In genomic region chr4:37586194-37586593, GRCh38 we compare ENCODE assay signal across 22 cellular contexts.
DNase-seq lines count a peak whose midpoint lies in the region; ATAC-seq, FAIRE-seq and TF ChIP-seq lines count a peak whose summit lies in the region.
"Had no signal": no experiment of that assay in that cellular context is flagged by ENCODE, and none has a peak within 500 bp of the region (broad histone marks: within the 10 kb centered on the region; RNA-seq: fewer than 3 reads in every experiment).

No MANE protein-coding gene starts in this region.

- WGBS in GM12878 (ENCODE audit: insufficient coverage, insufficient replicate concordance, low lambda C conversion rate, missing lambda C conversion rate): 24% methylated on average over 6 of the region's 6 CpGs

- no peak for TF ChIP-seq EP300 in GM12878 (IDR thresholded peaks at IDR 0.05; ENCODE audit: borderline replicate concordance in 1 of 2, control insufficient read depth in 1 of 2, low read depth in 2 of 2, low read length in 2 of 2)

- FAIRE-seq in GM12878 (lab: Jason Lieb, UNC): no peak
- FAIRE-seq: A204.1, G401.6, GM12892, GM18507 had no signal

- peaks cover 6% of the 10 kb centered on the region for H3K9me3 Mint-ChIP-seq in activated CD4-positive, alpha-beta T cell treated with anti-CD3 and anti-CD28 coated beads, Interleukin-2, amount 10 ng/mL, durations not matched to agents 24 days and 14 days
- H3K9me3 Mint-ChIP-seq in GM23338 (no peaks in the 10 kb centered on the region), T-cell (peaks cover 0 to 10% (median 7%) of the 10 kb centered on the region in 3 donors)

- H3K4me1 ChIP-seq in GM23338 (ENCODE audit: insufficient read depth) (no peaks in the 10 kb centered on the region), HEK293 (ENCODE audit: control insufficient read depth, insufficient read depth, low read length) (no peaks in the 10 kb centered on the region), GM12878 (ENCODE audit: control insufficient read depth, insufficient read depth, low read length) (no peaks in the 10 kb centered on the region)

- intact Hi-C loops in activated CD4-positive, alpha-beta T cell treated with anti-CD3 and anti-CD28 coated beads, Interleukin-2, amount 10 ng/mL, durations not matched to agents 24 days and 14 days (cut with micrococcal nuclease): no loop called here
- intact Hi-C loops in GM12878 (cut with micrococcal nuclease; ENCODE audit: unreplicated experiment): no loop called here

- H3K36me3 ChIP-seq in GM23338 (ENCODE audit: insufficient read depth) (no peaks in the 10 kb centered on the region), HEK293 (ENCODE audit: control insufficient read depth in 2 of 2, insufficient read depth in 1 of 2, low read length in 2 of 2) (no peaks in the 10 kb centered on the region), GM12878 (ENCODE audit: control insufficient read depth in 2 of 2, insufficient read depth in 2 of 2, low read length in 1 of 2) (no peaks in the 10 kb centered on the region)
- H3K36me3 ChIP-seq: BLaER1 treated with 17β-estradiol and CSF1 and Interleukin-3, amounts not matched to agents 10 nM and 100 nM had no signal

- H3K9me3 ChIP-seq in HEK293 (ENCODE audit: control insufficient read depth, insufficient read depth, low read depth, low read length): no peaks in the 10 kb centered on the region
- H3K9me3 ChIP-seq in GM12878 (replicated peaks; ENCODE audit: control insufficient read depth, insufficient read depth, low read length): peaks cover 2% of the 10 kb centered on the region; the same call in 2 of the 3 replicates

- RAD21 ChIA-PET in GM12878 (lab: Charles Lee; ENCODE audit: unreplicated experiment): no interaction called here

- BruUV-seq in GM12878 (replicated peaks; lab: Mats Ljungman, UMichigan): no TSS peak

- no peaks in the 10 kb centered on the region for H3K79me2 ChIP-seq in GM23338 (replicated peaks; ENCODE audit: insufficient read depth)
- H3K79me2 ChIP-seq in GM12878 (ENCODE audit: control insufficient read depth, insufficient read depth, low read length): no peaks in the 10 kb centered on the region

- H3K4me1 Mint-ChIP-seq in activated CD4-positive, alpha-beta T cell treated with anti-CD3 and anti-CD28 coated beads, Interleukin-2, amount 10 ng/mL, durations not matched to agents 24 days and 14 days: peaks cover 6% of the 10 kb centered on the region
- H3K4me1 Mint-ChIP-seq in GM23338: peaks cover 7% of the 10 kb centered on the region
- peaks cover 0 to 13% (median 2%) of the 10 kb centered on the region in 3 donors for H3K4me1 Mint-ChIP-seq in T-cell
- H3K4me1 Mint-ChIP-seq: B cell had no signal

- no peak overlapping the region for H3K27ac Mint-ChIP-seq in activated CD4-positive, alpha-beta T cell treated with anti-CD3 and anti-CD28 coated beads, Interleukin-2, amount 10 ng/mL, durations not matched to agents 24 days and 14 days
- H3K27ac Mint-ChIP-seq in GM23338: no peak overlapping the region
- no peak overlapping the region for H3K27ac Mint-ChIP-seq in T-cell
- H3K27ac Mint-ChIP-seq: B cell; CD4-positive, alpha-beta T cell; CD8-positive, alpha-beta T cell had no signal

- POLR2A ChIA-PET in HEK293 (lab: Yijun Ruan, JAX): no interaction called here
- POLR2A ChIA-PET in GM12878 (lab: Charles Lee): no interaction called here
- POLR2A ChIA-PET in T-cell (lab: Charles Lee): no interaction called here

- H3K27ac ChIP-seq in GM23338 (ENCODE audit: low read depth): no peak overlapping the region
- no peak overlapping the region for H3K27ac ChIP-seq in HEK293 (ENCODE audit: extremely low read depth, low read depth, low read length)
- H3K27ac ChIP-seq in GM12878 (ENCODE audit: control insufficient read depth, insufficient read depth): no peak overlapping the region
- H3K27ac ChIP-seq: BLaER1 treated with 17β-estradiol and CSF1 and Interleukin-3, amounts not matched to agents 10 nM and 100 nM; C4-2B had no signal

- H2AFZ ChIP-seq in GM23338 (no peak overlapping the region), GM12878 (ENCODE audit: control insufficient read depth, low read depth, low read length) (no peak overlapping the region)

- no peak for ATAC-seq in GM23338
- ATAC-seq in GM12878: no peak
- no peak for ATAC-seq in T-cell (replicated peaks in 1 of 4)
- ATAC-seq: CD8-positive, alpha-beta T cell had no signal

- H3K4me3 Mint-ChIP-seq in activated CD4-positive, alpha-beta T cell treated with anti-CD3 and anti-CD28 coated beads, Interleukin-2, amount 10 ng/mL, durations not matched to agents 24 days and 14 days: no peak overlapping the region
- no peak overlapping the region for H3K4me3 Mint-ChIP-seq in GM23338
- no peak overlapping the region for H3K4me3 Mint-ChIP-seq in T-cell
- H3K4me3 Mint-ChIP-seq: B cell; CD4-positive, alpha-beta T cell; CD8-positive, alpha-beta T cell had no signal

- peaks cover 13% of the 10 kb centered on the region for H3K27me3 Mint-ChIP-seq in activated CD4-positive, alpha-beta T cell treated with anti-CD3 and anti-CD28 coated beads, Interleukin-2, amount 10 ng/mL, durations not matched to agents 24 days and 14 days
- H3K27me3 Mint-ChIP-seq in GM23338 (ENCODE audit: insufficient read depth, low read depth, poor library complexity) (peaks cover 1% of the 10 kb centered on the region), T-cell (peaks cover 21 to 32% of the 10 kb centered on the region in 2 donors)

- H3K4me3 ChIP-seq in GM23338 (no peak overlapping the region), HEK293 (ENCODE audit: low read depth, low read length) (no peak overlapping the region), GM12878 (no peak overlapping the region)
- H3K4me3 ChIP-seq: BLaER1 treated with 17β-estradiol and CSF1 and Interleukin-3, amounts not matched to agents 10 nM and 100 nM had no signal

- no peak for TF ChIP-seq RAD21 in GM12878 (IDR thresholded peaks at IDR 0.05; ENCODE audit: insufficient read depth, low read depth, low read length)

- H3K9ac ChIP-seq in GM12878 (ENCODE audit: control insufficient read depth, insufficient read depth, low read length): no peak overlapping the region
- H3K9ac ChIP-seq: BLaER1 treated with 17β-estradiol and CSF1 and Interleukin-3, amounts not matched to agents 10 nM and 100 nM had no signal

- no peaks in the 10 kb centered on the region for H3K9me2 ChIP-seq in GM23338 (ENCODE audit: insufficient read depth)

- H3K27me3 ChIP-seq in GM23338 (ENCODE audit: insufficient read depth): no peaks in the 10 kb centered on the region
- no peaks in the 10 kb centered on the region for H3K27me3 ChIP-seq in GM12878 (replicated peaks in 1 of 2; ENCODE audit: control insufficient read depth in 2 of 2, insufficient read depth in 2 of 2, low read length in 1 of 2)
- H3K27me3 ChIP-seq: BLaER1 treated with 17β-estradiol and CSF1 and Interleukin-3, amounts not matched to agents 10 nM and 100 nM had no signal

- TF ChIP-seq CTCF in GM23338 (conservative IDR thresholded peaks at IDR 0.05; ENCODE audit: low read depth in 2 of 2) (no peak), HEK293 (tag by site-specific recombination; IDR thresholded peaks at IDR 0.05) (no peak), GM12878 (IDR thresholded peaks at IDR 0.05 in 2 of 3, conservative IDR thresholded peaks at IDR 0.05 in 1 of 3; ENCODE audit: control insufficient read depth in 2 of 3, extremely low read depth in 1 of 3, insufficient read depth in 1 of 3, low read depth in 3 of 3, low read length in 3 of 3) (no peak)

- no peak for TF ChIP-seq POLR2A in GM12878 (IDR thresholded peaks at IDR 0.05; ENCODE audit: low read depth, low read length)

- in situ Hi-C loops in GM12878 (cut with MboI): no loop called here

- H3K36me3 Mint-ChIP-seq in activated CD4-positive, alpha-beta T cell treated with anti-CD3 and anti-CD28 coated beads, Interleukin-2, amount 10 ng/mL, durations not matched to agents 24 days and 14 days (ENCODE audit: low read depth): no peaks in the 10 kb centered on the region
- H3K36me3 Mint-ChIP-seq in GM23338 (ENCODE audit: low read depth) (no peaks in the 10 kb centered on the region), T-cell (peaks cover 22% of the 10 kb centered on the region)

- CTCF ChIA-PET in HEK293 (lab: Yijun Ruan, JAX) (no interaction called here), GM12878 (lab: Yijun Ruan, JAX) (no interaction called here), T-cell (lab: Charles Lee) (no interaction called here)

- no peaks in the 10 kb centered on the region for H4K20me1 ChIP-seq in GM23338 (replicated peaks; ENCODE audit: insufficient read depth)
- H4K20me1 ChIP-seq in GM12878 (ENCODE audit: control insufficient read depth, insufficient read depth): no peaks in the 10 kb centered on the region
- H4K20me1 ChIP-seq: BLaER1 treated with 17β-estradiol and CSF1 and Interleukin-3, amounts not matched to agents 10 nM and 100 nM had no signal

- peak; percentile 35 for DNase-seq in activated CD4-positive, alpha-beta T cell treated with anti-CD3 and anti-CD28 coated beads, Interleukin-2, amount 10 ng/mL, durations not matched to agents 24 days and 14 days
- DNase-seq in activated CD4-positive, alpha-beta T cell treated with anti-CD3 and anti-CD28 coated beads for 1 hour: no peak
- DNase-seq in GM23338 (ENCODE audit: low spot score): no peak
- DNase-seq in GM12878 (ENCODE audit: low read depth, low spot score): no peak
- DNase-seq in NCI-H2029 (lab: John Stamatoyannopoulos, UW): no peak
- no peak for DNase-seq in T-cell
- no peak for DNase-seq in DMS114 treated with DMSO at 0.1 percent for 48 hours (lab: John Stamatoyannopoulos, UW; ENCODE audit: unreplicated experiment)
- DNase-seq: 8988T; AML-193; CD4-positive, alpha-beta T cell; CD8-positive, alpha-beta T cell; DMS 273 treated with DMSO at 0.1 percent for 48 hours; DMS79 treated with DMSO at 0.1 percent for 48 hours; GF-D8 had no signal

- SMC1A ChIA-PET in GM12878 (lab: Charles Lee; ENCODE audit: uncharacterized antibody, unreplicated experiment): no interaction called here

- H3K4me2 ChIP-seq in GM23338: no peak overlapping the region
- H3K4me2 ChIP-seq in GM12878 (ENCODE audit: control insufficient read depth, insufficient read depth): no peak overlapping the region
- H3K4me2 ChIP-seq: BLaER1 treated with 17β-estradiol and CSF1 and Interleukin-3, amounts not matched to agents 10 nM and 100 nM had no signal

- H3F3A ChIP-seq in GM23338 (replicated peaks; ENCODE audit: low read depth): no peaks in the 10 kb centered on the region

TF ChIP-seq in HEK293, 187 proteins besides CTCF, POLR2A, EP300 and RAD21 (continues in another document):
- TF ChIP-seq ZNF223 (tag by site-specific recombination; IDR thresholded peaks at IDR 0.05): no peak

TF ChIP-seq in GM12878, 131 proteins besides CTCF, POLR2A, EP300 and RAD21 (continues in another document):
- TF ChIP-seq FOXM1 (IDR thresholded peaks at IDR 0.05; ENCODE audit: low read depth, low read length): no peak
